Comparison of ENCODE assay signal across 1 cellular context in the genomic region with DNA sequence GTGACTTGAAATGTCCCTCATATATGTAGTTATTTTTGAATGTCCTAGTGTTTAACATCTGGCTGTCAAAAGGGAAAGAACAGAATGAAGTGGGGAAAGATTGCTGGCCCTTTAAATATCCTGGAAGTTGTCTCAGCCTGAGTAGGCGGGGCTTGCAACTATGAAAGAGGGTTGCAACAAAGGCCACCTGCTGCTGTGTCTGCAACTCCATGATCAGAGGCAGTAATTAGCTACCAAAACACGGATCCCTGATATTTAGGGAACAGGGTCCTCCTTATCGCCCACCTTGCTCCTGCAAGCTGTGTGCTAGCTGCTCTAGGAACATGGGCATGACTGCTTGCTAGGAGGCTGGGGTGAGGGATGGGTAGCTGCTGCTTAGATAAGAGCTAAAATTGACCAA.
TF ChIP-seq lines count a peak whose summit lies in the region.

No MANE protein-coding gene starts in this region.

TF ChIP-seq in WTC11, 78 proteins besides CTCF, POLR2A, EP300 and RAD21:
- TF ChIP-seq, protein P1, sequence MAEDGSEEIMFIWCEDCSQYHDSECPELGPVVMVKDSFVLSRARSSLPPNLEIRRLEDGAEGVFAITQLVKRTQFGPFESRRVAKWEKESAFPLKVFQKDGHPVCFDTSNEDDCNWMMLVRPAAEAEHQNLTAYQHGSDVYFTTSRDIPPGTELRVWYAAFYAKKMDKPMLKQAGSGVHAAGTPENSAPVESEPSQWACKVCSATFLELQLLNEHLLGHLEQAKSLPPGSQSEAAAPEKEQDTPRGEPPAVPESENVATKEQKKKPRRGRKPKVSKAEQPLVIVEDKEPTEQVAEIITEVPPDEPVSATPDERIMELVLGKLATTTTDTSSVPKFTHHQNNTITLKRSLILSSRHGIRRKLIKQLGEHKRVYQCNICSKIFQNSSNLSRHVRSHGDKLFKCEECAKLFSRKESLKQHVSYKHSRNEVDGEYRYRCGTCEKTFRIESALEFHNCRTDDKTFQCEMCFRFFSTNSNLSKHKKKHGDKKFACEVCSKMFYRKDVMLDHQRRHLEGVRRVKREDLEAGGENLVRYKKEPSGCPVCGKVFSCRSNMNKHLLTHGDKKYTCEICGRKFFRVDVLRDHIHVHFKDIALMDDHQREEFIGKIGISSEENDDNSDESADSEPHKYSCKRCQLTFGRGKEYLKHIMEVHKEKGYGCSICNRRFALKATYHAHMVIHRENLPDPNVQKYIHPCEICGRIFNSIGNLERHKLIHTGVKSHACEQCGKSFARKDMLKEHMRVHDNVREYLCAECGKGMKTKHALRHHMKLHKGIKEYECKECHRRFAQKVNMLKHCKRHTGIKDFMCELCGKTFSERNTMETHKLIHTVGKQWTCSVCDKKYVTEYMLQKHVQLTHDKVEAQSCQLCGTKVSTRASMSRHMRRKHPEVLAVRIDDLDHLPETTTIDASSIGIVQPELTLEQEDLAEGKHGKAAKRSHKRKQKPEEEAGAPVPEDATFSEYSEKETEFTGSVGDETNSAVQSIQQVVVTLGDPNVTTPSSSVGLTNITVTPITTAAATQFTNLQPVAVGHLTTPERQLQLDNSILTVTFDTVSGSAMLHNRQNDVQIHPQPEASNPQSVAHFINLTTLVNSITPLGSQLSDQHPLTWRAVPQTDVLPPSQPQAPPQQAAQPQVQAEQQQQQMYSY (CRISPR knock-in tag; IDR thresholded peaks at IDR 0.05) = peak; percentile 61
- TF ChIP-seq NFATC4 (CRISPR knock-in tag; IDR thresholded peaks at IDR 0.05) = no peak
